1 cellular context compared by ENCODE assay signal in genomic region chr2:121856358-121856757, GRCh38.
TF ChIP-seq lines count a peak whose summit lies in the region.

No MANE protein-coding gene starts in this region.

TF ChIP-seq in K562, 482 proteins besides CTCF, POLR2A, EP300 and RAD21 (continued from another document and continues in another):
- no peak for TF ChIP-seq BCLAF1 (IDR thresholded peaks at IDR 0.05; ENCODE audit: borderline replicate concordance in 1 of 2, control insufficient read depth in 1 of 2, low read depth in 2 of 2, low read length in 1 of 2)
- no peak for TF ChIP-seq TCF15 (CRISPR knock-in tag; IDR thresholded peaks at IDR 0.05)
- no peak for TF ChIP-seq BRF2 (IDR thresholded peaks at IDR 0.05; ENCODE audit: borderline replicate concordance, insufficient read depth, insufficient read length)
- peak; percentile 58; the same call in 1 of the 2 replicates for TF ChIP-seq DPF2 (IDR thresholded peaks at IDR 0.05)
- TF ChIP-seq ELF1 (tag; IDR thresholded peaks at IDR 0.05) = no peak
- no peak for TF ChIP-seq HMG20B (CRISPR knock-in tag; IDR thresholded peaks at IDR 0.05)
- no peak for TF ChIP-seq PKNOX1 (IDR thresholded peaks at IDR 0.05)
- no peak for TF ChIP-seq THRB (CRISPR knock-in tag; conservative IDR thresholded peaks at IDR 0.05)
- TF ChIP-seq LARP7 (IDR thresholded peaks at IDR 0.05) = no peak
- no peak for TF ChIP-seq ZNF140 (CRISPR knock-in tag; IDR thresholded peaks at IDR 0.05)
- no peak for TF ChIP-seq ZNF785 (CRISPR knock-in tag; IDR thresholded peaks at IDR 0.05)
- no peak for TF ChIP-seq ZBTB33 (CRISPR knock-in tag; IDR thresholded peaks at IDR 0.05)
- TF ChIP-seq NR1H2 (CRISPR knock-in tag; IDR thresholded peaks at IDR 0.05) = peak; percentile 79; the same call in 1 of the 2 replicates
- TF ChIP-seq ZNF740 (CRISPR knock-in tag; IDR thresholded peaks at IDR 0.05) = no peak
- TF ChIP-seq ZNF740 (tag; IDR thresholded peaks at IDR 0.05) = no peak
- no peak for TF ChIP-seq ZBTB11 (CRISPR knock-in tag; IDR thresholded peaks at IDR 0.05)
- no peak for TF ChIP-seq MNT (conservative IDR thresholded peaks at IDR 0.05)
- peak; percentile 66 for TF ChIP-seq MTA2 (IDR thresholded peaks at IDR 0.05; ENCODE audit: low read depth)
- peak; percentile 74 for TF ChIP-seq NCOR1 (IDR thresholded peaks at IDR 0.05)
- no peak for TF ChIP-seq STAT6 (CRISPR knock-in tag; IDR thresholded peaks at IDR 0.05)
- no peak for TF ChIP-seq ZNF431 (CRISPR knock-in tag; IDR thresholded peaks at IDR 0.05)
- no peak for TF ChIP-seq NCOA1 (IDR thresholded peaks at IDR 0.05; ENCODE audit: low read depth)
- TF ChIP-seq HMGXB4 (CRISPR knock-in tag; IDR thresholded peaks at IDR 0.05) = no peak
- peak; percentile 58 for TF ChIP-seq NFIC (IDR thresholded peaks at IDR 0.05)
- TF ChIP-seq ZNF668 (CRISPR knock-in tag; IDR thresholded peaks at IDR 0.05) = no peak
